Comparison of ENCODE assay signal across 12 cellular contexts in the genomic region with DNA sequence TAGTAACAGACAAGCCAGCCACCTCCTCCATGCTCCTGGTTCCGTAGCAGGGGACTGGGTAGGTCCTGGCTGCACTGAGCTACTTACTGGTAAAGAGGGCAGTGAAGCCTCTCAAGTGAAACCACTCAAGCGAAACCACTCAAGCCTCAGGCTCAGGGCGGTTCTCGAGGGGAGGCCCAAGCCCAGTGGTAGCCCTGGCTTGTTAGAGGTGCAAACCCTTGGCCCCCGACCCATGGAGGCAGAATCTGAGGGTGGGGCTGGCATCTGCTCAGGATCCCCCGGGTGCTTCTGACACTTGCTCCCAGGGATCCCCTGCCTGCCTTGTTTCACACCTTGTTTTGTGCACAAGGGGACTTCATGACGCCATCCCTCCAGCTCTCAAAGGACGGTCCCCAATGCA.
"Had no signal": no experiment of that assay in that cellular context is flagged by ENCODE, and none has a peak within 500 bp of the region (broad histone marks: within the 10 kb centered on the region; RNA-seq: fewer than 3 reads in every experiment).

No MANE protein-coding gene starts in this region.

- H3K4me3 ChIP-seq: coronary artery, esophagus muscularis mucosa, hepatocyte, psoas muscle, right lobe of liver, testis had no signal

- H3K4me1 ChIP-seq: esophagus muscularis mucosa, psoas muscle, right lobe of liver, testis had no signal

- ATAC-seq: psoas muscle; right lobe of liver; stimulated activated naive CD8-positive, alpha-beta T cell treated with anti-CD3 and anti-CD28 coated beads, Interleukin-15, amount 100 ng/mL, for 72 hours had no signal

- H3K36me3 ChIP-seq: esophagus muscularis mucosa, right lobe of liver had no signal

- H3K9me3 ChIP-seq: esophagus muscularis mucosa, psoas muscle, right lobe of liver, testis had no signal

- H3K27ac ChIP-seq: coronary artery, esophagus muscularis mucosa, hepatocyte, psoas muscle, right lobe of liver, testis had no signal

- H3K27me3 ChIP-seq: hepatocyte, right lobe of liver, testis had no signal

- DNase-seq: activated CD4-positive, alpha-beta T cell treated with anti-CD3 and anti-CD28 coated beads, Interleukin-2, amount 10 ng/mL, durations not matched to agents 24 days and 14 days; activated CD4-positive, CD25-positive, alpha-beta regulatory T cell; activated CD8-positive, alpha-beta memory T cell treated with anti-CD3 and anti-CD28 coated beads for 24 hours; activated naive CD8-positive, alpha-beta T cell treated with anti-CD3 and anti-CD28 coated beads, Interleukin-2, amount 10 ng/mL, durations not matched to agents 7 days and 5 days; effector CD4-positive, alpha-beta T cell; stimulated activated naive CD8-positive, alpha-beta T cell treated with anti-CD3 and anti-CD28 coated beads, Interleukin-15, amount 100 ng/mL, for 72 hours; testis had no signal
